1 cellular context compared by ENCODE assay signal in genomic region chr2:64228126-64228678, GRCh38.
TF ChIP-seq lines count a peak whose summit lies in the region.

No MANE protein-coding gene starts in this region.

TF ChIP-seq in K562, 482 proteins besides CTCF, POLR2A, EP300 and RAD21 (continued from another document):
- no peak for TF ChIP-seq PRPF4 (IDR thresholded peaks at IDR 0.05; ENCODE audit: insufficient read depth, low read depth, low read length, poor library complexity, severe bottlenecking)
- no peak for TF ChIP-seq THRAP3 (IDR thresholded peaks at IDR 0.05; ENCODE audit: borderline replicate concordance)
- no peak for TF ChIP-seq ZNF699 (CRISPR knock-in tag; IDR thresholded peaks at IDR 0.05; ENCODE audit: insufficient replicate concordance)
- no peak for TF ChIP-seq ATF2 (CRISPR knock-in tag; IDR thresholded peaks at IDR 0.05)
- TF ChIP-seq ZNF785 (CRISPR knock-in tag; IDR thresholded peaks at IDR 0.05): no peak
- no peak for TF ChIP-seq EHMT2 (IDR thresholded peaks at IDR 0.05)
- no peak for TF ChIP-seq BCLAF1 (IDR thresholded peaks at IDR 0.05; ENCODE audit: borderline replicate concordance in 1 of 2, control insufficient read depth in 1 of 2, low read depth in 2 of 2, low read length in 1 of 2)
- peak; percentile 25 for TF ChIP-seq CCNT2 (IDR thresholded peaks at IDR 0.05; ENCODE audit: borderline replicate concordance, extremely low read depth, insufficient read length, low read depth, low read length)
- no peak for TF ChIP-seq MLX (CRISPR knock-in tag; conservative IDR thresholded peaks at IDR 0.05)
- TF ChIP-seq, protein P1, sequence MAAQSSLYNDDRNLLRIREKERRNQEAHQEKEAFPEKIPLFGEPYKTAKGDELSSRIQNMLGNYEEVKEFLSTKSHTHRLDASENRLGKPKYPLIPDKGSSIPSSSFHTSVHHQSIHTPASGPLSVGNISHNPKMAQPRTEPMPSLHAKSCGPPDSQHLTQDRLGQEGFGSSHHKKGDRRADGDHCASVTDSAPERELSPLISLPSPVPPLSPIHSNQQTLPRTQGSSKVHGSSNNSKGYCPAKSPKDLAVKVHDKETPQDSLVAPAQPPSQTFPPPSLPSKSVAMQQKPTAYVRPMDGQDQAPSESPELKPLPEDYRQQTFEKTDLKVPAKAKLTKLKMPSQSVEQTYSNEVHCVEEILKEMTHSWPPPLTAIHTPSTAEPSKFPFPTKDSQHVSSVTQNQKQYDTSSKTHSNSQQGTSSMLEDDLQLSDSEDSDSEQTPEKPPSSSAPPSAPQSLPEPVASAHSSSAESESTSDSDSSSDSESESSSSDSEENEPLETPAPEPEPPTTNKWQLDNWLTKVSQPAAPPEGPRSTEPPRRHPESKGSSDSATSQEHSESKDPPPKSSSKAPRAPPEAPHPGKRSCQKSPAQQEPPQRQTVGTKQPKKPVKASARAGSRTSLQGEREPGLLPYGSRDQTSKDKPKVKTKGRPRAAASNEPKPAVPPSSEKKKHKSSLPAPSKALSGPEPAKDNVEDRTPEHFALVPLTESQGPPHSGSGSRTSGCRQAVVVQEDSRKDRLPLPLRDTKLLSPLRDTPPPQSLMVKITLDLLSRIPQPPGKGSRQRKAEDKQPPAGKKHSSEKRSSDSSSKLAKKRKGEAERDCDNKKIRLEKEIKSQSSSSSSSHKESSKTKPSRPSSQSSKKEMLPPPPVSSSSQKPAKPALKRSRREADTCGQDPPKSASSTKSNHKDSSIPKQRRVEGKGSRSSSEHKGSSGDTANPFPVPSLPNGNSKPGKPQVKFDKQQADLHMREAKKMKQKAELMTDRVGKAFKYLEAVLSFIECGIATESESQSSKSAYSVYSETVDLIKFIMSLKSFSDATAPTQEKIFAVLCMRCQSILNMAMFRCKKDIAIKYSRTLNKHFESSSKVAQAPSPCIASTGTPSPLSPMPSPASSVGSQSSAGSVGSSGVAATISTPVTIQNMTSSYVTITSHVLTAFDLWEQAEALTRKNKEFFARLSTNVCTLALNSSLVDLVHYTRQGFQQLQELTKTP (IDR thresholded peaks at IDR 0.05; ENCODE audit: low read depth in 1 of 2, partially characterized antibody in 2 of 2): no peak
- TF ChIP-seq ARID3A (IDR thresholded peaks at IDR 0.05; ENCODE audit: borderline replicate concordance, low read depth, low read length): no peak
- TF ChIP-seq NFXL1 (CRISPR knock-in tag; IDR thresholded peaks at IDR 0.05): no peak
- TF ChIP-seq E2F1 (CRISPR knock-in tag; IDR thresholded peaks at IDR 0.05): peak; percentile 69; the same call in 1 of the 2 replicates
- peak; percentile 38; the same call in 1 of the 2 replicates for TF ChIP-seq MTA3 (IDR thresholded peaks at IDR 0.05; ENCODE audit: borderline replicate concordance)
- peak; percentile 70 to 78 for TF ChIP-seq E2F6 (IDR thresholded peaks at IDR 0.05; ENCODE audit: borderline replicate concordance in 1 of 2, extremely low read depth in 1 of 2, insufficient read depth in 1 of 2, insufficient read length in 1 of 2, low read depth in 1 of 2, low read length in 1 of 2, poor library complexity in 1 of 2, severe bottlenecking in 1 of 2)
- TF ChIP-seq, protein P2, sequence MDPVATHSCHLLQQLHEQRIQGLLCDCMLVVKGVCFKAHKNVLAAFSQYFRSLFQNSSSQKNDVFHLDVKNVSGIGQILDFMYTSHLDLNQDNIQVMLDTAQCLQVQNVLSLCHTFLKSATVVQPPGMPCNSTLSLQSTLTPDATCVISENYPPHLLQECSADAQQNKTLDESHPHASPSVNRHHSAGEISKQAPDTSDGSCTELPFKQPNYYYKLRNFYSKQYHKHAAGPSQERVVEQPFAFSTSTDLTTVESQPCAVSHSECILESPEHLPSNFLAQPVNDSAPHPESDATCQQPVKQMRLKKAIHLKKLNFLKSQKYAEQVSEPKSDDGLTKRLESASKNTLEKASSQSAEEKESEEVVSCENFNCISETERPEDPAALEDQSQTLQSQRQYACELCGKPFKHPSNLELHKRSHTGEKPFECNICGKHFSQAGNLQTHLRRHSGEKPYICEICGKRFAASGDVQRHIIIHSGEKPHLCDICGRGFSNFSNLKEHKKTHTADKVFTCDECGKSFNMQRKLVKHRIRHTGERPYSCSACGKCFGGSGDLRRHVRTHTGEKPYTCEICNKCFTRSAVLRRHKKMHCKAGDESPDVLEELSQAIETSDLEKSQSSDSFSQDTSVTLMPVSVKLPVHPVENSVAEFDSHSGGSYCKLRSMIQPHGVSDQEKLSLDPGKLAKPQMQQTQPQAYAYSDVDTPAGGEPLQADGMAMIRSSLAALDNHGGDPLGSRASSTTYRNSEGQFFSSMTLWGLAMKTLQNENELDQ (CRISPR knock-in tag; IDR thresholded peaks at IDR 0.05; ENCODE audit: borderline replicate concordance): no peak
- TF ChIP-seq KLF13 (tag; IDR thresholded peaks at IDR 0.05; ENCODE audit: borderline replicate concordance, low read depth): peak; percentile 25; the same call in 1 of the 2 replicates
- no peak for TF ChIP-seq POLR2H (tag; IDR thresholded peaks at IDR 0.05; ENCODE audit: low read depth)
- 0 out of 2 replicates have a peak, but pooled peaks have one; percentile 32 for TF ChIP-seq HDAC2 (IDR thresholded peaks at IDR 0.05)
- peak; percentile 74 for TF ChIP-seq RBFOX2 (IDR thresholded peaks at IDR 0.05; ENCODE audit: low read depth, low read length)
- TF ChIP-seq ZKSCAN8 (CRISPR knock-in tag; IDR thresholded peaks at IDR 0.05): no peak
- no peak for TF ChIP-seq HDAC6 (IDR thresholded peaks at IDR 0.05; ENCODE audit: low read depth, low read length)
- peak; percentile 88 for TF ChIP-seq KDM5B (IDR thresholded peaks at IDR 0.05; ENCODE audit: insufficient replicate concordance, low read depth, low read length)
- peak; percentile 54; the same call in 1 of the 2 replicates for TF ChIP-seq RB1 (IDR thresholded peaks at IDR 0.05; ENCODE audit: low read depth)
- 0 out of 2 replicates have a peak, but pooled peaks have one; percentile 12 for TF ChIP-seq CTBP1 (IDR thresholded peaks at IDR 0.05; ENCODE audit: borderline replicate concordance)
- peak; percentile 83 for TF ChIP-seq L3MBTL2 (IDR thresholded peaks at IDR 0.05)
- no peak for TF ChIP-seq FOS (IDR thresholded peaks at IDR 0.05; ENCODE audit: extremely low read depth, insufficient read length)
- no peak for TF ChIP-seq NR2F6 (CRISPR knock-in tag; IDR thresholded peaks at IDR 0.05)
- no peak for TF ChIP-seq HMG20A (CRISPR knock-in tag; conservative IDR thresholded peaks at IDR 0.05)
- TF ChIP-seq, protein P3, sequence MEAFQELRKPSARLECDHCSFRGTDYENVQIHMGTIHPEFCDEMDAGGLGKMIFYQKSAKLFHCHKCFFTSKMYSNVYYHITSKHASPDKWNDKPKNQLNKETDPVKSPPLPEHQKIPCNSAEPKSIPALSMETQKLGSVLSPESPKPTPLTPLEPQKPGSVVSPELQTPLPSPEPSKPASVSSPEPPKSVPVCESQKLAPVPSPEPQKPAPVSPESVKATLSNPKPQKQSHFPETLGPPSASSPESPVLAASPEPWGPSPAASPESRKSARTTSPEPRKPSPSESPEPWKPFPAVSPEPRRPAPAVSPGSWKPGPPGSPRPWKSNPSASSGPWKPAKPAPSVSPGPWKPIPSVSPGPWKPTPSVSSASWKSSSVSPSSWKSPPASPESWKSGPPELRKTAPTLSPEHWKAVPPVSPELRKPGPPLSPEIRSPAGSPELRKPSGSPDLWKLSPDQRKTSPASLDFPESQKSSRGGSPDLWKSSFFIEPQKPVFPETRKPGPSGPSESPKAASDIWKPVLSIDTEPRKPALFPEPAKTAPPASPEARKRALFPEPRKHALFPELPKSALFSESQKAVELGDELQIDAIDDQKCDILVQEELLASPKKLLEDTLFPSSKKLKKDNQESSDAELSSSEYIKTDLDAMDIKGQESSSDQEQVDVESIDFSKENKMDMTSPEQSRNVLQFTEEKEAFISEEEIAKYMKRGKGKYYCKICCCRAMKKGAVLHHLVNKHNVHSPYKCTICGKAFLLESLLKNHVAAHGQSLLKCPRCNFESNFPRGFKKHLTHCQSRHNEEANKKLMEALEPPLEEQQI (IDR thresholded peaks at IDR 0.05): no peak
TF ChIP-seq in K562: peak in this region for 34.
